Comparison of ENCODE assay signal across 20 cellular contexts in the genomic region with DNA sequence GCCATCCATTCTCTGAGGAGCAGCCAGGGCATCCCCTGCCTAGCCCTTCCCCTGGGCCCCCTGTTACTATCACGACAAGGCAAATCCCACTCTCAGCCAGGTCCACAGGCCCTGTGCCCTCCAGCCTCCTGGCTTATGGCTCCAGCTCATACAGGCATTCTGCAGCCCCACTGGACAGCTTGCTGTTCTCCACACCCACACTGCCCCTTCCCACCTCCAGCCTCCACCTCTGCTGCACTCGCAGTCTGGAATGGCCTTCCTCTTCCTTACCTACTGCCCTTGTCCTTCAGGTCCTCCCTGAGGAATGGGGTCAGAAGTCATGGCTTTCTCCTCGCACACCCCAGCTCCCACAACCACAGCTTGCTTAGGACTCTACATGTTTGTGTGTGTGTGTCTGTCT. TPM values are rescaled to one million over a fixed set of nuclear protein-coding genes. Genes with fewer than 3 reads are reported as not detected.
DNase-seq lines count a peak whose midpoint lies in the region; ATAC-seq, FAIRE-seq and TF ChIP-seq lines count a peak whose summit lies in the region.
"Had no signal": no experiment of that assay in that cellular context is flagged by ENCODE, and none has a peak within 500 bp of the region (broad histone marks: within the 10 kb centered on the region; RNA-seq: fewer than 3 reads in every experiment).

No MANE protein-coding gene starts in this region.

- H3K36me3 ChIP-seq in bronchial epithelial cell (ENCODE audit: control insufficient read depth, insufficient read depth, low read length), result no peaks in the 10 kb centered on the region
- H3K36me3 ChIP-seq: BLaER1, HAP-1 had no signal

- H3K27me3 ChIP-seq in bronchial epithelial cell (ENCODE audit: control insufficient read depth, insufficient read depth, low read length), result peaks cover 9% of the 10 kb centered on the region
- H3K27me3 ChIP-seq: BLaER1 had no signal

- no peak for ATAC-seq in WTC11
- ATAC-seq in stimulated activated memory B cell treated with anti-CD40 and anti-IgM and Interleukin-4, amounts not matched to agents 10 μg/mL and 1 μg/mL and 100 μg/mL, for 72 hours, result peak; percentile 9
- ATAC-seq: CD8-positive, alpha-beta T cell had no signal

- TF ChIP-seq CTCF in WTC11 (IDR thresholded peaks at IDR 0.05), result no peak
- no peak for TF ChIP-seq CTCF in bronchial epithelial cell (IDR thresholded peaks at IDR 0.05; ENCODE audit: insufficient read depth, low read length, severe bottlenecking)
- TF ChIP-seq CTCF in glutamatergic neuron (IDR thresholded peaks at IDR 0.05; ENCODE audit: partially characterized antibody, unreplicated experiment), result no peak
- TF ChIP-seq CTCF in MCF 10A (IDR thresholded peaks at IDR 0.05; ENCODE audit: unreplicated experiment), result no peak

- CTCF ChIA-PET in WTC11 (lab: Charles Lee), result interaction anchor here (0.6 kb wide), 1 partner anchor 53 kb away, joined by 3 read pairs; no protein-coding TSS in a partner anchor
- CTCF ChIA-PET in MCF 10A (lab: Yijun Ruan, JAX), result interaction anchor here (0.6 kb wide), 1 partner anchor 357 kb away, joined by 3 read pairs; no protein-coding TSS in a partner anchor

- H3K4me3 ChIP-seq in bronchial epithelial cell (ENCODE audit: low read depth, low read length), result no peak overlapping the region
- H3K4me3 ChIP-seq: BLaER1, GM12878, GM23338, HAP-1 had no signal

- no peaks in the 10 kb centered on the region for H3K36me3 Mint-ChIP-seq in WTC11
- no peaks in the 10 kb centered on the region for H3K36me3 Mint-ChIP-seq in glutamatergic neuron (ENCODE audit: unreplicated experiment)
- H3K36me3 Mint-ChIP-seq in stimulated activated memory B cell treated with anti-CD40 and anti-IgM and Interleukin-4, amounts not matched to agents 10 μg/mL and 1 μg/mL and 100 μg/mL, for 72 hours, result no peaks in the 10 kb centered on the region
- no peaks in the 10 kb centered on the region for H3K36me3 Mint-ChIP-seq in MCF 10A (ENCODE audit: insufficient read depth, unreplicated experiment)
- H3K36me3 Mint-ChIP-seq: CD4-positive, CD25-positive, alpha-beta regulatory T cell; CD8-positive, alpha-beta T cell had no signal

- FAIRE-seq in bronchial epithelial cell (lab: Jason Lieb, UNC) (peak; percentile 89), frontal cortex (lab: Jason Lieb, UNC) (no peak)
- FAIRE-seq: A204.1, G401.6, GM12878, GM19239, H54 had no signal

- intact Hi-C loops in MCF 10A (cut with micrococcal nuclease), result no loop called here

- no TSS peak for BruUV-seq in MCF 10A (replicated peaks; lab: Mats Ljungman, UMichigan)

- H3K9me3 Mint-ChIP-seq in WTC11, result no peaks in the 10 kb centered on the region
- H3K9me3 Mint-ChIP-seq in glutamatergic neuron (ENCODE audit: unreplicated experiment), result peaks cover 17% of the 10 kb centered on the region
- H3K9me3 Mint-ChIP-seq in stimulated activated memory B cell treated with anti-CD40 and anti-IgM and Interleukin-4, amounts not matched to agents 10 μg/mL and 1 μg/mL and 100 μg/mL, for 72 hours, result no peaks in the 10 kb centered on the region
- no peaks in the 10 kb centered on the region for H3K9me3 Mint-ChIP-seq in MCF 10A (ENCODE audit: unreplicated experiment)
- H3K9me3 Mint-ChIP-seq: CD8-positive, alpha-beta T cell; GM23338 had no signal

- H3K4me3 Mint-ChIP-seq in WTC11 (no peak overlapping the region), glutamatergic neuron (ENCODE audit: unreplicated experiment) (peak overlapping the region; percentile 52), MCF 10A (ENCODE audit: unreplicated experiment) (no peak overlapping the region)
- H3K4me3 Mint-ChIP-seq in stimulated activated memory B cell treated with anti-CD40 and anti-IgM and Interleukin-4, amounts not matched to agents 10 μg/mL and 1 μg/mL and 100 μg/mL, for 72 hours, result no peak overlapping the region
- H3K4me3 Mint-ChIP-seq: B cell; CD4-positive, CD25-positive, alpha-beta regulatory T cell; CD8-positive, alpha-beta T cell; GM23338 had no signal

- no peak overlapping the region for H3K27ac Mint-ChIP-seq in WTC11
- H3K27ac Mint-ChIP-seq in glutamatergic neuron (ENCODE audit: unreplicated experiment), result peak overlapping the region; percentile 52
- no peak overlapping the region for H3K27ac Mint-ChIP-seq in stimulated activated memory B cell treated with anti-CD40 and anti-IgM and Interleukin-4, amounts not matched to agents 10 μg/mL and 1 μg/mL and 100 μg/mL, for 72 hours
- no peak overlapping the region for H3K27ac Mint-ChIP-seq in MCF 10A (ENCODE audit: low read depth, unreplicated experiment)
- H3K27ac Mint-ChIP-seq: B cell; CD4-positive, CD25-positive, alpha-beta regulatory T cell; CD8-positive, alpha-beta T cell; GM23338 had no signal

- peaks cover 3% of the 10 kb centered on the region; the same call in 1 of the 2 replicates for H3K27me3 Mint-ChIP-seq in WTC11 (ENCODE audit: low read depth)
- peaks cover 17% of the 10 kb centered on the region for H3K27me3 Mint-ChIP-seq in glutamatergic neuron (ENCODE audit: unreplicated experiment)
- H3K27me3 Mint-ChIP-seq in stimulated activated memory B cell treated with anti-CD40 and anti-IgM and Interleukin-4, amounts not matched to agents 10 μg/mL and 1 μg/mL and 100 μg/mL, for 72 hours, result peaks cover 78% of the 10 kb centered on the region
- peaks cover 37% of the 10 kb centered on the region for H3K27me3 Mint-ChIP-seq in MCF 10A (ENCODE audit: insufficient read depth, unreplicated experiment)

- H3K4me1 Mint-ChIP-seq in WTC11 (no peaks in the 10 kb centered on the region), glutamatergic neuron (ENCODE audit: low read depth, unreplicated experiment) (peaks cover 46% of the 10 kb centered on the region), MCF 10A (ENCODE audit: insufficient read depth, unreplicated experiment) (peaks cover 5% of the 10 kb centered on the region)
- no peaks in the 10 kb centered on the region for H3K4me1 Mint-ChIP-seq in stimulated activated memory B cell treated with anti-CD40 and anti-IgM and Interleukin-4, amounts not matched to agents 10 μg/mL and 1 μg/mL and 100 μg/mL, for 72 hours
- H3K4me1 Mint-ChIP-seq: B cell; CD4-positive, CD25-positive, alpha-beta regulatory T cell had no signal

- POLR2A ChIA-PET in WTC11 (lab: Charles Lee), result no interaction called here
- POLR2A ChIA-PET in MCF 10A (lab: Yijun Ruan, JAX), result no interaction called here

- no peak for DNase-seq in WTC11 (ENCODE audit: low spot score)
- no peak for DNase-seq in bronchial epithelial cell (ENCODE audit: low read depth)
- no peak for DNase-seq in glutamatergic neuron
- DNase-seq in frontal cortex (ENCODE audit: low spot score in 2 of 2), result no peak
- no peak for DNase-seq in MCF 10A (ENCODE audit: unreplicated experiment)
- DNase-seq in SHP77 treated with DMSO at 0.1 percent for 48 hours (lab: John Stamatoyannopoulos, UW), result no peak
- DNase-seq: Caco-2; CD8-positive, alpha-beta T cell; DMS153 had no signal

TF ChIP-seq in WTC11, 78 proteins besides CTCF, POLR2A, EP300 and RAD21:
- TF ChIP-seq, protein P1, sequence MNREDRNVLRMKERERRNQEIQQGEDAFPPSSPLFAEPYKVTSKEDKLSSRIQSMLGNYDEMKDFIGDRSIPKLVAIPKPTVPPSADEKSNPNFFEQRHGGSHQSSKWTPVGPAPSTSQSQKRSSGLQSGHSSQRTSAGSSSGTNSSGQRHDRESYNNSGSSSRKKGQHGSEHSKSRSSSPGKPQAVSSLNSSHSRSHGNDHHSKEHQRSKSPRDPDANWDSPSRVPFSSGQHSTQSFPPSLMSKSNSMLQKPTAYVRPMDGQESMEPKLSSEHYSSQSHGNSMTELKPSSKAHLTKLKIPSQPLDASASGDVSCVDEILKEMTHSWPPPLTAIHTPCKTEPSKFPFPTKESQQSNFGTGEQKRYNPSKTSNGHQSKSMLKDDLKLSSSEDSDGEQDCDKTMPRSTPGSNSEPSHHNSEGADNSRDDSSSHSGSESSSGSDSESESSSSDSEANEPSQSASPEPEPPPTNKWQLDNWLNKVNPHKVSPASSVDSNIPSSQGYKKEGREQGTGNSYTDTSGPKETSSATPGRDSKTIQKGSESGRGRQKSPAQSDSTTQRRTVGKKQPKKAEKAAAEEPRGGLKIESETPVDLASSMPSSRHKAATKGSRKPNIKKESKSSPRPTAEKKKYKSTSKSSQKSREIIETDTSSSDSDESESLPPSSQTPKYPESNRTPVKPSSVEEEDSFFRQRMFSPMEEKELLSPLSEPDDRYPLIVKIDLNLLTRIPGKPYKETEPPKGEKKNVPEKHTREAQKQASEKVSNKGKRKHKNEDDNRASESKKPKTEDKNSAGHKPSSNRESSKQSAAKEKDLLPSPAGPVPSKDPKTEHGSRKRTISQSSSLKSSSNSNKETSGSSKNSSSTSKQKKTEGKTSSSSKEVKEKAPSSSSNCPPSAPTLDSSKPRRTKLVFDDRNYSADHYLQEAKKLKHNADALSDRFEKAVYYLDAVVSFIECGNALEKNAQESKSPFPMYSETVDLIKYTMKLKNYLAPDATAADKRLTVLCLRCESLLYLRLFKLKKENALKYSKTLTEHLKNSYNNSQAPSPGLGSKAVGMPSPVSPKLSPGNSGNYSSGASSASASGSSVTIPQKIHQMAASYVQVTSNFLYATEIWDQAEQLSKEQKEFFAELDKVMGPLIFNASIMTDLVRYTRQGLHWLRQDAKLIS (CRISPR knock-in tag; IDR thresholded peaks at IDR 0.05; ENCODE audit: borderline replicate concordance), result no peak
- TF ChIP-seq ATF1 (CRISPR knock-in tag; IDR thresholded peaks at IDR 0.05) (no peak), MXD4 (CRISPR knock-in tag; IDR thresholded peaks at IDR 0.05; ENCODE audit: borderline replicate concordance) (no peak), SMAD4 (CRISPR knock-in tag; IDR thresholded peaks at IDR 0.05) (0 out of 2 replicates have a peak, but pooled peaks have one; percentile 28)

RNA-seq across cellular contexts. Expression of gene CCDC33, which starts 40.4 kb away (rescaled TPM):
- total RNA-seq in WTC11 (2021) (5.6 to 10.6 TPM (median 6.1 TPM) in 3 replicates), bronchial epithelial cell (not detected in 2 replicates), glutamatergic neuron (ENCODE audit: unreplicated experiment) (0.49 TPM), frontal cortex (0.41 TPM), MCF 10A (2022) (not detected in 2 replicates)
- total RNA-seq: B cell; Caco-2; CD4-positive, CD25-positive, alpha-beta regulatory T cell; CD8-positive, alpha-beta T cell had no signal
